19 cellular contexts compared by ENCODE assay signal in the genomic region with DNA sequence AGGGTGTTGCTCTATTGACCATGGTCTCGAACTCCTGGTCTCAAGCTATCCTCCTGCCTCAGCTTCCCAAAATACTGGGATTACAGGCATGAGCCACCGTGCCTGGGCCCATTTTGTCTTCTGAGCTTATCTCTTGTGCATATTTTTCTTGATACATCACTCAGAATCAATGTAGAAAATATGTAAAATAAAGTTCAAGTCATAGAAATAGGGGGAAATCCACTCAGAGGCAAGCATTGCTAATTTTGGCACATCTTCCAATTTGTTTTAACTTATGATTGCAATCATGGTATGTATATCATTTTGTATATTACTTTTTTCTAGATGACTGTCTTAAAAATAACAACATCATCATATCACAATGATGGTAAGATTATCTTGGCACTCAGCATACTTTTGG. TPM values are rescaled to one million over a fixed set of nuclear protein-coding genes. Genes with fewer than 3 reads are reported as not detected.
DNase-seq lines count a peak whose midpoint lies in the region; ATAC-seq and TF ChIP-seq lines count a peak whose summit lies in the region.
"Had no signal": no experiment of that assay in that cellular context is flagged by ENCODE, and none has a peak within 500 bp of the region (broad histone marks: within the 10 kb centered on the region; RNA-seq: fewer than 3 reads in every experiment).

No MANE protein-coding gene starts in this region.

- no peak overlapping the region for H2BK20ac ChIP-seq in IMR-90 (ENCODE audit: low read depth, low read length)

- no peak overlapping the region for H4K91ac ChIP-seq in IMR-90 (ENCODE audit: insufficient read depth, low read depth, low read length)

- H3K27me3 ChIP-seq in ACC112 (ENCODE audit: insufficient read depth, low read length) (no peaks in the 10 kb centered on the region), IMR-90 (ENCODE audit: control insufficient read depth, insufficient read depth, low read length) (no peaks in the 10 kb centered on the region), BE2C (no peaks in the 10 kb centered on the region), psoas muscle (ENCODE audit: insufficient read depth in 3 of 3, low read length in 2 of 3) (no peaks in the 10 kb centered on the region)

- no peak overlapping the region for H4K5ac ChIP-seq in IMR-90 (ENCODE audit: low read depth, low read length)

- WGBS in IMR-90 (ENCODE audit: extremely low coverage in 2 of 2, insufficient read length in 1 of 2), 2 experiments = no CpG with 5 or more reads among the region's 2 CpGs
- WGBS in psoas muscle, 3 donors = 71 to 79% (median 74%) methylated on average over 2 of the region's 2 CpGs

- no peak for TF ChIP-seq POLR2A in IMR-90 (IDR thresholded peaks at IDR 0.05; ENCODE audit: low read depth, low read length)

- TF ChIP-seq CTCF in IMR-90 (conservative IDR thresholded peaks at IDR 0.05; ENCODE audit: low read depth, low read length) = no peak
- no peak for TF ChIP-seq CTCF in chondrocyte (IDR thresholded peaks at IDR 0.05)
- no peak for TF ChIP-seq CTCF in BE2C (IDR thresholded peaks at IDR 0.05; ENCODE audit: low read depth, low read length)
- no peak for TF ChIP-seq CTCF in psoas muscle (IDR thresholded peaks at IDR 0.05)

- no peak overlapping the region for H3K4me2 ChIP-seq in IMR-90 (ENCODE audit: low read depth, low read length)
- H3K4me2 ChIP-seq: PC-9 had no signal

- ATAC-seq in IMR-90 (ENCODE audit: low read depth) = peak; percentile 12; the same call in 1 of the 2 replicates
- no peak for ATAC-seq in psoas muscle

- peak overlapping the region; percentile 44; the same call in 1 of the 2 replicates for H3K18ac ChIP-seq in IMR-90 (ENCODE audit: low read depth, low read length)

- no peaks in the 10 kb centered on the region; the same call in 1 of the 2 replicates for H4K20me1 ChIP-seq in IMR-90 (ENCODE audit: insufficient read depth, low read length)

- no peak overlapping the region for H3K4ac ChIP-seq in IMR-90 (ENCODE audit: low read depth, low read length)

- H3K36me3 ChIP-seq in ACC112 (ENCODE audit: insufficient read depth, low read length) (no peaks in the 10 kb centered on the region), IMR-90 (ENCODE audit: control insufficient read depth, insufficient read depth, low read length) (no peaks in the 10 kb centered on the region), BE2C (no peaks in the 10 kb centered on the region), psoas muscle (ENCODE audit: insufficient read depth in 1 of 2, low read depth in 1 of 2) (no peaks in the 10 kb centered on the region)

- in situ Hi-C loops in IMR-90 (cut with MboI; ENCODE audit: low sequenced_read_pairs) = no loop called here

- H2BK15ac ChIP-seq in IMR-90 (ENCODE audit: low read depth, low read length) = peak overlapping the region; percentile 36; the same call in 2 of the 3 replicates

- peak overlapping the region in 1 of 2 experiments; percentile 50; a peak in 2 of 4 replicates for H4K8ac ChIP-seq in IMR-90 (ENCODE audit: low read depth in 2 of 2, low read length in 2 of 2)

- H3K79me2 ChIP-seq in ACC112 (ENCODE audit: control insufficient read depth, insufficient read depth, low read length, unreplicated experiment) = no peaks in the 10 kb centered on the region

- H3K4me3 ChIP-seq in ACC112 (ENCODE audit: low read depth, low read length) (no peak overlapping the region), IMR-90 (ENCODE audit: insufficient read depth, low read depth, low read length) (no peak overlapping the region), BE2C (ENCODE audit: low read depth, low read length) (no peak overlapping the region), psoas muscle (no peak overlapping the region)
- H3K4me3 ChIP-seq: PC-9 had no signal

- H3K79me1 ChIP-seq in IMR-90 (ENCODE audit: low read depth in 1 of 2, low read length in 2 of 2) = peaks cover 0 to 9% of the 10 kb centered on the region in 2 experiments; a peak in 2 of 4 replicates

- peak overlapping the region; percentile 57 for H3K27ac Mint-ChIP-seq in chondrocyte (ENCODE audit: unreplicated experiment)
- H3K27ac Mint-ChIP-seq: IgD-negative memory B cell had no signal

- DNase-seq in IMR-90 = peak; percentile 66
- DNase-seq in chondrocyte (ENCODE audit: low spot score) = no peak
- DNase-seq in iris pigment epithelial cell (ENCODE audit: low read depth) = peak; percentile 50
- DNase-seq in BE2C = no peak
- DNase-seq in CD1c-positive myeloid dendritic cell (ENCODE audit: extremely low spot score) = no peak
- DNase-seq in psoas muscle = no peak
- no peak for DNase-seq in NCI-H2029 (lab: John Stamatoyannopoulos, UW)
- DNase-seq: CD4-positive, alpha-beta memory T cell; DND-41; H7; MV-4-11; NCI-H1436; NCI-H2081 treated with DMSO at 0.1 percent for 48 hours; NCI-H526 treated with DMSO at 0.1 percent for 48 hours; PC-9 had no signal

- H3K9me1 ChIP-seq in IMR-90 (ENCODE audit: insufficient read depth, low read length) = peaks cover 6% of the 10 kb centered on the region

- dilution Hi-C loops in IMR-90 (cut with HindIII; ENCODE audit: low sequenced_read_pairs, unreplicated experiment) = no loop called here

- no peak overlapping the region; the same call in 1 of the 2 replicates for H2AK5ac ChIP-seq in IMR-90 (ENCODE audit: low read depth, low read length)

- H2BK120ac ChIP-seq in IMR-90 (ENCODE audit: low read depth, low read length) = 0 out of 2 replicates have a peak overlapping the region, but pooled peaks have one; percentile 63

- TF ChIP-seq RAD21 in IMR-90 (IDR thresholded peaks at IDR 0.05; ENCODE audit: low read length) = no peak

- H2AK9ac ChIP-seq in IMR-90 (replicated peaks; ENCODE audit: low read depth, low read length, poor library complexity) = no peak overlapping the region

- no peaks in the 10 kb centered on the region for H3K27me3 Mint-ChIP-seq in chondrocyte (ENCODE audit: low read depth)
- H3K27me3 Mint-ChIP-seq: CD4-positive, alpha-beta memory T cell; IgD-negative memory B cell had no signal

- H3K23ac ChIP-seq in IMR-90 (ENCODE audit: low read depth, low read length) = no peak overlapping the region

- H3K14ac ChIP-seq in IMR-90 (replicated peaks; ENCODE audit: low read depth, low read length) = no peak overlapping the region

- H3K36me3 Mint-ChIP-seq in chondrocyte (ENCODE audit: low read depth) = no peaks in the 10 kb centered on the region
- H3K36me3 Mint-ChIP-seq: IgD-negative memory B cell had no signal

- peak overlapping the region; percentile 93 for H2BK5ac ChIP-seq in IMR-90 (ENCODE audit: low read depth, low read length, poor library complexity, severe bottlenecking)

- H3K9me3 ChIP-seq in IMR-90 (ENCODE audit: control insufficient read depth, insufficient read depth, low read length) (no peaks in the 10 kb centered on the region), BE2C (no peaks in the 10 kb centered on the region), psoas muscle (no peaks in the 10 kb centered on the region)

- no peaks in the 10 kb centered on the region for H3K9me3 Mint-ChIP-seq in chondrocyte (ENCODE audit: low read depth)
- H3K9me3 Mint-ChIP-seq: CD4-positive, alpha-beta memory T cell; IgD-negative memory B cell had no signal

- H2AFZ ChIP-seq in ACC112 (ENCODE audit: low read length, unreplicated experiment) = no peak overlapping the region
- H2AFZ ChIP-seq in IMR-90 (replicated peaks; ENCODE audit: low read length, poor library complexity) = no peak overlapping the region
- H2AFZ ChIP-seq: PC-9 had no signal

- CTCF ChIA-PET in IMR-90 (lab: Yijun Ruan, JAX) = interaction anchor here (0.6 to 1.3 kb wide), 3 partner anchors 18 to 763 kb away, joined by 3 read pairs; no protein-coding TSS in a partner anchor

- no peak overlapping the region for H3K56ac ChIP-seq in IMR-90 (ENCODE audit: extremely low read depth, insufficient read depth, low read length)

- peaks cover 45% of the 10 kb centered on the region for H3K4me1 Mint-ChIP-seq in chondrocyte (ENCODE audit: low read depth)
- H3K4me1 Mint-ChIP-seq: IgD-negative memory B cell had no signal

- POLR2A ChIA-PET in IMR-90 (lab: Charles Lee; ENCODE audit: unreplicated experiment) = no interaction called here

- no peak overlapping the region for H3K9ac ChIP-seq in IMR-90 (ENCODE audit: low read depth, low read length)

- no peak overlapping the region for H3K4me3 Mint-ChIP-seq in chondrocyte (ENCODE audit: unreplicated experiment)
- H3K4me3 Mint-ChIP-seq: CD4-positive, alpha-beta memory T cell; IgD-negative memory B cell had no signal

- BruUV-seq in IMR-90 (replicated peaks; lab: Mats Ljungman, UMichigan) = no TSS peak

- intact Hi-C loops in IMR-90 (cut with micrococcal nuclease) = no loop called here
- intact Hi-C loops in psoas muscle (cut with DNase I) = no loop called here

- peak overlapping the region; percentile 81 for H3K27ac ChIP-seq in ACC112 (ENCODE audit: low read depth, low read length)
- peak overlapping the region; percentile 49; the same call in 1 of the 2 replicates for H3K27ac ChIP-seq in IMR-90 (ENCODE audit: insufficient read depth, low read length)
- H3K27ac ChIP-seq in psoas muscle = no peak overlapping the region
- H3K27ac ChIP-seq: PC-9 had no signal

- H3K4me1 ChIP-seq in ACC112 (ENCODE audit: control insufficient read depth, insufficient read depth, low read length, unreplicated experiment) (peaks cover 40% of the 10 kb centered on the region), IMR-90 (ENCODE audit: control insufficient read depth, insufficient read depth, low read length) (peaks cover 21% of the 10 kb centered on the region), BE2C (no peaks in the 10 kb centered on the region), psoas muscle (peaks cover 10% of the 10 kb centered on the region)

RNA-seq across cellular contexts. Expression of gene RIT1, which starts 21.6 kb away (rescaled TPM):
- total RNA-seq in IMR-90 (2012; rRNA removed) (46.8 and 52.2 TPM in 2 replicates), chondrocyte (39.8 to 52.2 TPM (median 51.4 TPM) in 3 replicates), psoas muscle (10 to 100 TPM; 11.1 to 16.9 (median 12.8) TPM)
- polyA plus RNA-seq in IMR-90 (2012; rRNA removed) (26.2 and 29.6 TPM in 2 replicates), psoas muscle (10 to 100 TPM in 2 of 3 donors, 1 to 10 TPM in 1; 5.1 to 11.0 (median 10.4) TPM)
- polyA plus RNA-seq in IMR-90 (2012; cell fraction: cytosol; rRNA removed) = 8.5 and 14.4 TPM in 2 replicates
- polyA plus RNA-seq in IMR-90 (2012; cell fraction: nucleus; rRNA removed; ENCODE audit: low replicate concordance) = 5.5 and 26.8 TPM in 2 replicates
- 9.3 TPM for polyA plus RNA-seq in BE2C (2012; ENCODE audit: insufficient read depth, insufficient read length, low read depth)

RNA-seq across cellular contexts. Expression of gene SYT11, which starts 30.2 kb away (rescaled TPM):
- total RNA-seq in IMR-90 (2012; rRNA removed) = 37.8 and 43.7 TPM in 2 replicates
- polyA plus RNA-seq in IMR-90 (2012; rRNA removed) = 22.9 TPM in 2 replicates
- polyA plus RNA-seq in IMR-90 (2012; cell fraction: cytosol; rRNA removed) = 12.1 TPM in 2 replicates
- polyA plus RNA-seq in IMR-90 (2012; cell fraction: nucleus; rRNA removed; ENCODE audit: low replicate concordance) = 7.0 and 11.9 TPM in 2 replicates
- total RNA-seq in chondrocyte = 3.4 to 5.3 TPM (median 4.9 TPM) in 3 replicates
- polyA plus RNA-seq in BE2C (2012; ENCODE audit: insufficient read depth, insufficient read length, low read depth) = 98.1 TPM
- 1 to 10 TPM; 1.5 to 5.0 (median 3.0) TPM for total RNA-seq in psoas muscle
- polyA plus RNA-seq in psoas muscle = 1 to 10 TPM; 2.0 to 4.5 (median 2.8) TPM
- total RNA-seq: HT-29 had no signal

RNA-seq across cellular contexts. Expression of gene GON4L, which starts 32.6 kb away (rescaled TPM):
- 29.4 and 30.3 TPM in 2 replicates for total RNA-seq in IMR-90 (2012; rRNA removed)
- 19.2 and 21.2 TPM in 2 replicates for polyA plus RNA-seq in IMR-90 (2012; rRNA removed)
- polyA plus RNA-seq in IMR-90 (2012; cell fraction: cytosol; rRNA removed) = 7.1 and 8.6 TPM in 2 replicates
- polyA plus RNA-seq in IMR-90 (2012; cell fraction: nucleus; rRNA removed; ENCODE audit: low replicate concordance) = 47.8 and 92.4 TPM in 2 replicates
- total RNA-seq in chondrocyte = 40.1 to 46.9 TPM (median 46.5 TPM) in 3 replicates
- 45.4 TPM for polyA plus RNA-seq in BE2C (2012; ENCODE audit: insufficient read depth, insufficient read length, low read depth)
- total RNA-seq in psoas muscle = 10 to 100 TPM; 21.0 to 29.9 (median 24.1) TPM
- 10 to 100 TPM; 10.6 to 16.6 (median 12.0) TPM for polyA plus RNA-seq in psoas muscle

RNA-seq across cellular contexts. Expression of gene KHDC4, which starts 44.6 kb away (rescaled TPM):
- 22.5 and 28.0 TPM in 2 replicates for total RNA-seq in IMR-90 (2012; rRNA removed)
- 23.4 and 29.9 TPM in 2 replicates for polyA plus RNA-seq in IMR-90 (2012; rRNA removed)
- polyA plus RNA-seq in IMR-90 (2012; cell fraction: cytosol; rRNA removed) = 9.3 and 11.6 TPM in 2 replicates
- 59.4 and 172 TPM in 2 replicates for polyA plus RNA-seq in IMR-90 (2012; cell fraction: nucleus; rRNA removed; ENCODE audit: low replicate concordance)
- 32.3 to 43.2 TPM (median 35.2 TPM) in 3 replicates for total RNA-seq in chondrocyte
- 44.7 TPM for polyA plus RNA-seq in BE2C (2012; ENCODE audit: insufficient read depth, insufficient read length, low read depth)
- 10 to 100 TPM; 16.4 to 26.1 (median 23.1) TPM for total RNA-seq in psoas muscle
- polyA plus RNA-seq in psoas muscle = 10 to 100 TPM; 11.0 to 33.1 (median 11.2) TPM

RNA-seq across cellular contexts. Expression of gene RXFP4, which starts 51.9 kb away (rescaled TPM):
- total RNA-seq in IMR-90 (2012; rRNA removed) = not detected in 2 replicates
- not detected in 2 replicates for polyA plus RNA-seq in IMR-90 (2012; rRNA removed)
- polyA plus RNA-seq in IMR-90 (2012; cell fraction: cytosol; rRNA removed) = not detected in 2 replicates
- 0.07 TPM in 1 of 2 replicates, not detected in the other for polyA plus RNA-seq in IMR-90 (2012; cell fraction: nucleus; rRNA removed; ENCODE audit: low replicate concordance)
- not detected in 3 replicates for total RNA-seq in chondrocyte
- 2.1 TPM for polyA plus RNA-seq in BE2C (2012; ENCODE audit: insufficient read depth, insufficient read length, low read depth)
- not detected for total RNA-seq in psoas muscle
- not detected for polyA plus RNA-seq in psoas muscle
- total RNA-seq: CD4-positive, alpha-beta memory T cell; H7; LHCN-M2; PC-9 had no signal

Comparison
In these comparisons a context has a peak if more than half of its experiments do, and no peak if none do; other contexts are left out.
1. DNase-seq: peak in IMR-90 (single experiment) and iris pigment epithelial cell (single experiment); none in chondrocyte (single experiment), BE2C (single experiment), CD1c-positive myeloid dendritic cell (single experiment), psoas muscle (0 of 2) and NCI-H2029 (single experiment).